In genomic region chr11:119152043-119152442, GRCh38 we compare ENCODE assay signal across 20 cellular contexts. TPM values are rescaled to one million over a fixed set of nuclear protein-coding genes. Genes with fewer than 3 reads are reported as not detected.
DNase-seq lines count a peak whose midpoint lies in the region; ATAC-seq, FAIRE-seq and TF ChIP-seq lines count a peak whose summit lies in the region.
"Had no signal": no experiment of that assay in that cellular context is flagged by ENCODE, and none has a peak within 500 bp of the region (broad histone marks: within the 10 kb centered on the region; RNA-seq: fewer than 3 reads in every experiment).

No MANE protein-coding gene starts in this region.

- TF ChIP-seq POLR2A in K562 (conservative IDR thresholded peaks at IDR 0.05) = no peak

- H4K8ac ChIP-seq in H9 (replicated peaks; ENCODE audit: insufficient read length, low read depth, low read length) = no peak overlapping the region

- no peak overlapping the region for H3K23ac ChIP-seq in H9 (ENCODE audit: insufficient read length, low read depth, low read length)

- BruUV-seq in K562 (replicated peaks; lab: Mats Ljungman, UMichigan) = no TSS peak

- peak; percentile 6 for FAIRE-seq in K562 (lab: Jason Lieb, UNC)
- FAIRE-seq: G401.6, GM12892, GM19239, H54 had no signal

- no peak overlapping the region for H4K91ac ChIP-seq in H9 (ENCODE audit: insufficient read length, low read depth, low read length)

- no peak overlapping the region for H4K5ac ChIP-seq in H9 (ENCODE audit: insufficient read length, low read depth, low read length)

- no peak overlapping the region for H3K56ac ChIP-seq in H9 (ENCODE audit: insufficient read length, low read depth, low read length)

- peaks cover 16% of the 10 kb centered on the region for H3K23me2 ChIP-seq in H9 (ENCODE audit: insufficient read length, low read depth, low read length, poor library complexity, severe bottlenecking)

- peak overlapping the region in 1 of 3 experiments; percentile 48; a peak in 1 of 7 replicates for H3K27ac Mint-ChIP-seq in H9
- H3K27ac Mint-ChIP-seq: CD4-positive, alpha-beta memory T cell; GM23338 had no signal

- TF ChIP-seq RAD21 in K562 (CRISPR knock-in tag; conservative IDR thresholded peaks at IDR 0.05 in 1 of 2, IDR thresholded peaks at IDR 0.05 in 1 of 2) = no peak

- WGBS in H9 (ENCODE audit: extremely low coverage, insufficient read length, low lambda C conversion rate) = no CpG with 5 or more reads among the region's 9 CpGs
- WGBS in K562 (ENCODE audit: insufficient coverage, low coverage, missing lambda C conversion rate) = 44% methylated on average over 8 of the region's 9 CpGs

- no peaks in the 10 kb centered on the region for H3K79me1 ChIP-seq in H9 (ENCODE audit: insufficient read depth, low read depth, low read length, poor library complexity, severe bottlenecking)

- H3K36me3 Mint-ChIP-seq in H9 (ENCODE audit: insufficient read depth in 1 of 3, low read depth in 3 of 3) = no peaks in the 10 kb centered on the region; a peak in 2 of 7 replicates
- H3K36me3 Mint-ChIP-seq: CD4-positive, alpha-beta memory T cell had no signal

- H3T11ph ChIP-seq in H9 (ENCODE audit: low read length) = no peak overlapping the region

- H3K4me1 Mint-ChIP-seq in H9 = peaks cover 19 to 29% of the 10 kb centered on the region in 2 experiments

- TF ChIP-seq EP300 in K562 (IDR thresholded peaks at IDR 0.05; ENCODE audit: low read length) = no peak

- H3K9me3 Mint-ChIP-seq in H9 = no peaks in the 10 kb centered on the region
- H3K9me3 Mint-ChIP-seq: CD4-positive, alpha-beta memory T cell; GM23338 had no signal

- DNase-seq in H9 (no peak), K562 (ENCODE audit: extremely low read depth in 1 of 4, low spot score in 3 of 4) (no peak), MM.1S (no peak)
- no peak for DNase-seq in activated naive CD4-positive, alpha-beta T cell treated with anti-CD3 and anti-CD28 coated beads, Interleukin-2, amount 50 U/mL, for 16 hours
- DNase-seq: C1 segment of cervical spinal cord; Caco-2; CD4-positive, alpha-beta memory T cell; DMS153; DND-41; HCEC 1CT had no signal

- no peak overlapping the region for H3K4me2 ChIP-seq in H9 (ENCODE audit: insufficient read depth, insufficient read length, low read length)
- no peak overlapping the region for H3K4me2 ChIP-seq in K562 (ENCODE audit: insufficient read depth, low read length)
- H3K4me2 ChIP-seq in MM.1S (ENCODE audit: low read depth, low read length) = no peak overlapping the region
- H3K4me2 ChIP-seq: GM23338 had no signal

- peaks cover 18% of the 10 kb centered on the region for H3K27me3 ChIP-seq in H9 (ENCODE audit: insufficient read depth, low read length)
- peaks cover 4 to 20% of the 10 kb centered on the region in 2 experiments; a peak in 4 of 5 replicates for H3K27me3 ChIP-seq in K562 (ENCODE audit: control insufficient read depth in 2 of 2, insufficient read depth in 2 of 2, low read length in 2 of 2)
- peaks cover 66% of the 10 kb centered on the region for H3K27me3 ChIP-seq in MM.1S (replicated peaks; ENCODE audit: insufficient read depth, low read length)

- TF ChIP-seq CTCF in H9 (conservative IDR thresholded peaks at IDR 0.05) (0 out of 3 replicates have a peak, but pooled peaks have one; percentile 6), HEK293 (tag by site-specific recombination; IDR thresholded peaks at IDR 0.05) (no peak), K562 (IDR thresholded peaks at IDR 0.05 in 2 of 3, conservative IDR thresholded peaks at IDR 0.05 in 1 of 3; ENCODE audit: insufficient read depth in 2 of 3, low read depth in 1 of 3, low read length in 3 of 3) (no peak), MM.1S (IDR thresholded peaks at IDR 0.05; ENCODE audit: low read length) (no peak)

- H3K18ac ChIP-seq in H9 (ENCODE audit: insufficient read length, low read depth, low read length) = no peak overlapping the region

- no peaks in the 10 kb centered on the region; the same call in 1 of the 2 replicates for H3K4me1 ChIP-seq in H9 (ENCODE audit: insufficient read depth, low read length)
- no peaks in the 10 kb centered on the region for H3K4me1 ChIP-seq in HEK293 (ENCODE audit: control insufficient read depth, insufficient read depth, low read length)
- peaks cover 19 to 36% of the 10 kb centered on the region in 2 experiments; a peak in 4 of 5 replicates for H3K4me1 ChIP-seq in K562 (replicated peaks in 1 of 2; ENCODE audit: control insufficient read depth in 2 of 2, insufficient read depth in 2 of 2, low read length in 2 of 2)
- peaks cover 7% of the 10 kb centered on the region for H3K4me1 ChIP-seq in MM.1S (ENCODE audit: low read length)

- no peak overlapping the region for H3K14ac ChIP-seq in H9 (ENCODE audit: insufficient read depth, low read length)

- no peak overlapping the region for H3K27ac ChIP-seq in H9 (ENCODE audit: insufficient read length, low read depth, low read length)
- H3K27ac ChIP-seq in HEK293 (ENCODE audit: extremely low read depth, low read depth, low read length) = no peak overlapping the region
- no peak overlapping the region for H3K27ac ChIP-seq in K562 (ENCODE audit: extremely low read depth, low read depth, low read length)
- H3K27ac ChIP-seq in MM.1S (ENCODE audit: low read length) = no peak overlapping the region

- no peak for ATAC-seq in K562
- no peak for ATAC-seq in HG02759 (IDR thresholded peaks at IDR 0.05; ENCODE audit: unreplicated experiment)
- ATAC-seq: GM23338 had no signal

- no peaks in the 10 kb centered on the region for H3K9me2 ChIP-seq in MM.1S (replicated peaks; ENCODE audit: insufficient read depth, low read length)

- no peaks in the 10 kb centered on the region for H3K9me3 ChIP-seq in H9 (ENCODE audit: control insufficient read depth, low read depth, low read length)
- no peaks in the 10 kb centered on the region for H3K9me3 ChIP-seq in HEK293 (ENCODE audit: control insufficient read depth, insufficient read depth, low read depth, low read length)
- no peaks in the 10 kb centered on the region for H3K9me3 ChIP-seq in K562 (replicated peaks; ENCODE audit: control insufficient read depth, insufficient read depth, low read depth, low read length)
- no peaks in the 10 kb centered on the region for H3K9me3 ChIP-seq in MM.1S (replicated peaks; ENCODE audit: insufficient read depth, low read length)
- H3K9me3 ChIP-seq: Caco-2 had no signal

- H3K4me3 Mint-ChIP-seq in H9 = no peak overlapping the region
- H3K4me3 Mint-ChIP-seq: GM23338 had no signal

- POLR2A ChIA-PET in HEK293 (lab: Yijun Ruan, JAX) (interaction anchor here (0.5 to 0.6 kb wide), 2 partner anchors 12 to 136 kb away, joined by 3 read pairs; no protein-coding TSS in a partner anchor), K562 (lab: Yijun Ruan, JAX) (interaction anchor here (0.5 to 1.1 kb wide), 5 partner anchors 11 to 367 kb away, joined by 3 to 4 read pairs (median 3); no protein-coding TSS in a partner anchor)

- no peaks in the 10 kb centered on the region for H4K20me1 ChIP-seq in H9 (ENCODE audit: control insufficient read depth, insufficient read depth, insufficient read length)
- no peaks in the 10 kb centered on the region; the same call in 1 of the 2 replicates for H4K20me1 ChIP-seq in K562 (replicated peaks; ENCODE audit: control insufficient read depth, insufficient read depth, low read length)
- H4K20me1 ChIP-seq in MM.1S (ENCODE audit: insufficient read depth, low read length) = no peaks in the 10 kb centered on the region

- H2BK15ac ChIP-seq in H9 (ENCODE audit: low read depth, low read length) = no peak overlapping the region

- no peak overlapping the region for H2BK5ac ChIP-seq in H9 (ENCODE audit: insufficient read length, low read length)

- no peaks in the 10 kb centered on the region for H3F3A ChIP-seq in MM.1S (ENCODE audit: insufficient read depth, low read length)

- no peak overlapping the region for H3K4ac ChIP-seq in H9 (ENCODE audit: low read depth, low read length)

- no peak overlapping the region for H2AK5ac ChIP-seq in H9 (ENCODE audit: insufficient read length, low read length)

- no peaks in the 10 kb centered on the region for H3K9me1 ChIP-seq in K562 (ENCODE audit: control insufficient read depth, insufficient read depth, low read length)

- no peaks in the 10 kb centered on the region for H3K79me2 ChIP-seq in H9 (ENCODE audit: insufficient read depth, low read length)
- no peaks in the 10 kb centered on the region for H3K79me2 ChIP-seq in K562 (ENCODE audit: control insufficient read depth, insufficient read depth, low read length)
- H3K79me2 ChIP-seq in MM.1S (ENCODE audit: low read length) = no peaks in the 10 kb centered on the region

- no peak overlapping the region for H2BK120ac ChIP-seq in H9 (ENCODE audit: low read depth, low read length, poor library complexity, severe bottlenecking)

- CTCF ChIA-PET in HEK293 (lab: Yijun Ruan, JAX) = interaction anchor here (0.6 to 2.9 kb wide), 5 partner anchors 12 to 43 kb away, joined by 3 to 10 read pairs (median 5); no protein-coding TSS in a partner anchor
- CTCF ChIA-PET in K562 (lab: Yijun Ruan, JAX; ENCODE audit: low intra/inter-chr PET ratio) = no interaction called here

- in situ Hi-C loops in K562 (cut with MboI) = no loop called here

- H3K4me3 ChIP-seq in HEK293 (ENCODE audit: low read depth, low read length) (no peak overlapping the region), K562 (no peak overlapping the region), MM.1S (ENCODE audit: low read length) (no peak overlapping the region)
- H3K4me3 ChIP-seq: GM23338 had no signal

- no peak overlapping the region for H2BK12ac ChIP-seq in H9 (ENCODE audit: insufficient read length, low read depth, low read length)

- no peak overlapping the region for H3K9ac ChIP-seq in H9 (ENCODE audit: extremely low read depth, insufficient read length, low read length)
- 0 out of 4 replicates have a peak overlapping the region, but pooled peaks of 1 of the 2 experiments have one; percentile 33 for H3K9ac ChIP-seq in K562 (ENCODE audit: insufficient read depth in 1 of 2, low read depth in 2 of 2, low read length in 2 of 2)
- H3K9ac ChIP-seq in MM.1S (ENCODE audit: low read length) = no peak overlapping the region

- peaks cover 70% of the 10 kb centered on the region for H3K27me3 Mint-ChIP-seq in H9 (ENCODE audit: low read depth)

- intact Hi-C loops in K562 (cut with micrococcal nuclease) = no loop called here

- no peak overlapping the region for H2BK20ac ChIP-seq in H9 (ENCODE audit: low read depth, low read length, poor library complexity, severe bottlenecking)

- H3K36me3 ChIP-seq in HEK293 (ENCODE audit: control insufficient read depth in 2 of 2, insufficient read depth in 1 of 2, low read length in 2 of 2) = peaks cover 0 to 17% of the 10 kb centered on the region in 2 experiments; a peak in 1 of 3 replicates
- H3K36me3 ChIP-seq in K562 (ENCODE audit: control insufficient read depth, insufficient read depth, low read length) = no peaks in the 10 kb centered on the region
- no peaks in the 10 kb centered on the region for H3K36me3 ChIP-seq in MM.1S (replicated peaks; ENCODE audit: insufficient read depth, low read length)

- H2AFZ ChIP-seq in H9 (ENCODE audit: low read length) = no peak overlapping the region
- no peak overlapping the region for H2AFZ ChIP-seq in K562 (ENCODE audit: low read depth, low read length)
- H2AFZ ChIP-seq in MM.1S (ENCODE audit: low read length) = no peak overlapping the region
- H2AFZ ChIP-seq: GM23338 had no signal

RNA-seq across cellular contexts. Expression of gene ABCG4, which starts 3.2 kb away (rescaled TPM):
- total RNA-seq in H9 (2021) (0.68 and 1.2 TPM in 2 replicates), K562 (2014; rRNA removed) (0.09 TPM in 1 of 2 replicates, not detected in the other), K562 (2014; rRNA removed; fragmentation: Illumina TruSeq; extraction: Trizol) (not detected in 2 replicates), K562 (2015; rRNA removed; fragmentation: Illumina TruSeq; extraction: Trizol) (not detected in 2 replicates), K562 (2021) (0.11 and 0.13 TPM in 2 replicates)
- total RNA-seq in K562 (2011; cell fraction: chromatin; rRNA removed; ENCODE audit: low replicate concordance) = 0.37 and 1.3 TPM in 2 replicates
- 0.13 and 0.50 TPM in 2 replicates for total RNA-seq in K562 (2011; cell fraction: nucleolus; rRNA removed)
- 0.66 and 0.99 TPM in 2 replicates for total RNA-seq in K562 (2011; cell fraction: nucleoplasm; rRNA removed)
- polyA plus RNA-seq in K562 (2011; rRNA removed) (0.04 and 0.08 TPM in 2 replicates), K562 (2014; fragmentation: Illumina TruSeq; extraction: Trizol) (0.07 and 0.11 TPM in 2 replicates), K562 (2014; fragmentation: Nextera tagmentation; extraction: Ambion mirVana) (not detected), K562 (2014; rRNA removed) (0.03 and 0.05 TPM in 2 replicates)
- 0.04 and 0.12 TPM in 2 replicates for polyA plus RNA-seq in K562 (2011; cell fraction: cytosol; rRNA removed)
- 0.59 and 0.63 TPM in 2 replicates for polyA plus RNA-seq in K562 (2011; cell fraction: nucleus; rRNA removed)
- 0.13 TPM in 1 of 2 replicates, not detected in the other for polyA plus RNA-seq in K562 (2012)
- 0.11 and 0.21 TPM in 2 replicates for polyA minus RNA-seq in K562 (2011; rRNA and poly(A)+ RNA removed)
- polyA minus RNA-seq in K562 (2011; cell fraction: cytosol; rRNA and poly(A)+ RNA removed) = not detected in 2 replicates
- polyA minus RNA-seq in K562 (2011; cell fraction: nucleus; rRNA and poly(A)+ RNA removed) = 0.33 and 0.54 TPM in 2 replicates
- total RNA-seq: A673 had no signal
- polyA plus RNA-seq: CD4-positive, alpha-beta memory T cell had no signal

RNA-seq across cellular contexts. Expression of gene NLRX1, which starts 16.5 kb away (rescaled TPM):
- total RNA-seq in H9 (2021) (17.2 and 18.2 TPM in 2 replicates), K562 (2014; rRNA removed) (1.3 and 1.4 TPM in 2 replicates), K562 (2014; rRNA removed; fragmentation: Illumina TruSeq; extraction: Trizol) (0.19 and 0.22 TPM in 2 replicates), K562 (2015; rRNA removed; fragmentation: Illumina TruSeq; extraction: Trizol) (0.34 and 0.69 TPM in 2 replicates), K562 (2021) (2.1 and 2.3 TPM in 2 replicates)
- 0.86 and 3.6 TPM in 2 replicates for total RNA-seq in K562 (2011; cell fraction: chromatin; rRNA removed; ENCODE audit: low replicate concordance)
- 1.8 and 3.5 TPM in 2 replicates for total RNA-seq in K562 (2011; cell fraction: nucleolus; rRNA removed)
- 1.1 and 1.3 TPM in 2 replicates for total RNA-seq in K562 (2011; cell fraction: nucleoplasm; rRNA removed)
- polyA plus RNA-seq in K562 (2011; rRNA removed) (0.55 and 1.4 TPM in 2 replicates), K562 (2014; fragmentation: Illumina TruSeq; extraction: Trizol) (0.49 and 1.1 TPM in 2 replicates), K562 (2014; fragmentation: Nextera tagmentation; extraction: Ambion mirVana) (under 1 TPM; 0.04 to 0.06 TPM), K562 (2014; rRNA removed) (1.1 and 2.1 TPM in 2 replicates)
- 0.81 and 4.1 TPM in 2 replicates for polyA plus RNA-seq in K562 (2011; cell fraction: cytosol; rRNA removed)
- 0.76 and 5.1 TPM in 2 replicates for polyA plus RNA-seq in K562 (2011; cell fraction: nucleus; rRNA removed)
- polyA plus RNA-seq in K562 (2012) = 1.0 and 2.3 TPM in 2 replicates
- polyA minus RNA-seq in K562 (2011; rRNA and poly(A)+ RNA removed) = 0.27 and 1.2 TPM in 2 replicates
- polyA minus RNA-seq in K562 (2011; cell fraction: cytosol; rRNA and poly(A)+ RNA removed) = 1.4 and 3.4 TPM in 2 replicates
- polyA minus RNA-seq in K562 (2011; cell fraction: nucleus; rRNA and poly(A)+ RNA removed) = 0.67 and 2.3 TPM in 2 replicates

RNA-seq across cellular contexts. Expression of gene HINFP, which starts 30.7 kb away (rescaled TPM):
- total RNA-seq in H9 (2021) = 42.1 and 42.4 TPM in 2 replicates
- total RNA-seq in K562 (2011; cell fraction: chromatin; rRNA removed; ENCODE audit: low replicate concordance) = 110 and 177 TPM in 2 replicates
- total RNA-seq in K562 (2011; cell fraction: nucleolus; rRNA removed) = 95.9 and 97.1 TPM in 2 replicates
- total RNA-seq in K562 (2011; cell fraction: nucleoplasm; rRNA removed) = 112 and 129 TPM in 2 replicates
- 15.1 and 17.0 TPM in 2 replicates for total RNA-seq in K562 (2014; rRNA removed)
- 14.5 and 15.8 TPM in 2 replicates for total RNA-seq in K562 (2014; rRNA removed; fragmentation: Illumina TruSeq; extraction: Trizol)
- total RNA-seq in K562 (2015; rRNA removed; fragmentation: Illumina TruSeq; extraction: Trizol) = 13.8 and 13.9 TPM in 2 replicates
- 23.5 and 24.6 TPM in 2 replicates for total RNA-seq in K562 (2021)
- polyA plus RNA-seq in K562 (2011; rRNA removed) = 29.4 and 41.9 TPM in 2 replicates
- 33.8 and 41.0 TPM in 2 replicates for polyA plus RNA-seq in K562 (2011; cell fraction: cytosol; rRNA removed)
- polyA plus RNA-seq in K562 (2011; cell fraction: nucleus; rRNA removed) = 89.9 and 99.2 TPM in 2 replicates
- polyA plus RNA-seq in K562 (2012) = 15.5 and 24.5 TPM in 2 replicates
- polyA plus RNA-seq in K562 (2014; fragmentation: Illumina TruSeq; extraction: Trizol) = 19.1 and 21.5 TPM in 2 replicates
- polyA plus RNA-seq in K562 (2014; fragmentation: Nextera tagmentation; extraction: Ambion mirVana) = 10 to 100 TPM; 22.5 to 34.1 TPM
- polyA plus RNA-seq in K562 (2014; rRNA removed) = 24.0 and 30.5 TPM in 2 replicates
- polyA minus RNA-seq in K562 (2011; rRNA and poly(A)+ RNA removed) = 32.2 and 33.0 TPM in 2 replicates
- polyA minus RNA-seq in K562 (2011; cell fraction: cytosol; rRNA and poly(A)+ RNA removed) = 8.2 and 17.7 TPM in 2 replicates
- polyA minus RNA-seq in K562 (2011; cell fraction: nucleus; rRNA and poly(A)+ RNA removed) = 28.0 and 41.1 TPM in 2 replicates

RNA-seq across cellular contexts. Expression of gene NHERF4, which starts 33.2 kb away (rescaled TPM):
- total RNA-seq in H9 (2021) (0.39 TPM in 1 of 2 replicates, not detected in the other), K562 (2014; rRNA removed) (not detected in 2 replicates), K562 (2014; rRNA removed; fragmentation: Illumina TruSeq; extraction: Trizol) (not detected in 2 replicates), K562 (2015; rRNA removed; fragmentation: Illumina TruSeq; extraction: Trizol) (not detected in 2 replicates), K562 (2021) (not detected in 2 replicates)
- not detected in 2 replicates for total RNA-seq in K562 (2011; cell fraction: chromatin; rRNA removed; ENCODE audit: low replicate concordance)
- not detected in 2 replicates for total RNA-seq in K562 (2011; cell fraction: nucleolus; rRNA removed)
- total RNA-seq in K562 (2011; cell fraction: nucleoplasm; rRNA removed) = not detected in 2 replicates
- polyA plus RNA-seq in K562 (2011; rRNA removed) (not detected in 2 replicates), K562 (2014; fragmentation: Illumina TruSeq; extraction: Trizol) (not detected in 2 replicates), K562 (2014; fragmentation: Nextera tagmentation; extraction: Ambion mirVana) (not detected), K562 (2014; rRNA removed) (not detected in 2 replicates)
- not detected in 2 replicates for polyA plus RNA-seq in K562 (2011; cell fraction: cytosol; rRNA removed)
- not detected in 2 replicates for polyA plus RNA-seq in K562 (2011; cell fraction: nucleus; rRNA removed)
- not detected in 2 replicates for polyA plus RNA-seq in K562 (2012)
- polyA minus RNA-seq in K562 (2011; rRNA and poly(A)+ RNA removed) = not detected in 2 replicates
- polyA minus RNA-seq in K562 (2011; cell fraction: cytosol; rRNA and poly(A)+ RNA removed) = not detected in 2 replicates
- polyA minus RNA-seq in K562 (2011; cell fraction: nucleus; rRNA and poly(A)+ RNA removed) = not detected in 2 replicates
- total RNA-seq: A172, A673, GM23338 had no signal
- polyA plus RNA-seq: BJ; CD4-positive, alpha-beta memory T cell had no signal

RNA-seq across cellular contexts. Expression of gene C2CD2L, which starts 44.9 kb away (rescaled TPM):
- total RNA-seq in H9 (2021) (5.5 and 5.6 TPM in 2 replicates), K562 (2014; rRNA removed) (16.9 and 23.8 TPM in 2 replicates), K562 (2014; rRNA removed; fragmentation: Illumina TruSeq; extraction: Trizol) (6.9 and 11.8 TPM in 2 replicates), K562 (2015; rRNA removed; fragmentation: Illumina TruSeq; extraction: Trizol) (14.8 and 15.6 TPM in 2 replicates), K562 (2021) (34.1 and 41.2 TPM in 2 replicates)
- 55.3 and 136 TPM in 2 replicates for total RNA-seq in K562 (2011; cell fraction: chromatin; rRNA removed; ENCODE audit: low replicate concordance)
- total RNA-seq in K562 (2011; cell fraction: nucleolus; rRNA removed) = 108 and 111 TPM in 2 replicates
- total RNA-seq in K562 (2011; cell fraction: nucleoplasm; rRNA removed) = 77.1 and 102 TPM in 2 replicates
- polyA plus RNA-seq in K562 (2011; rRNA removed) (10.8 and 19.6 TPM in 2 replicates), K562 (2014; fragmentation: Illumina TruSeq; extraction: Trizol) (29.7 and 34.7 TPM in 2 replicates), K562 (2014; fragmentation: Nextera tagmentation; extraction: Ambion mirVana) (1 to 10 TPM in 1 of 2 experiments, under 1 TPM in 1; 0.66 to 1.0 TPM), K562 (2014; rRNA removed) (22.4 and 25.7 TPM in 2 replicates)
- 13.0 and 21.3 TPM in 2 replicates for polyA plus RNA-seq in K562 (2011; cell fraction: cytosol; rRNA removed)
- 40.4 and 77.6 TPM in 2 replicates for polyA plus RNA-seq in K562 (2011; cell fraction: nucleus; rRNA removed)
- 20.0 and 49.0 TPM in 2 replicates for polyA plus RNA-seq in K562 (2012)
- polyA minus RNA-seq in K562 (2011; rRNA and poly(A)+ RNA removed) = 14.8 and 15.7 TPM in 2 replicates
- polyA minus RNA-seq in K562 (2011; cell fraction: cytosol; rRNA and poly(A)+ RNA removed) = 14.0 and 18.9 TPM in 2 replicates
- polyA minus RNA-seq in K562 (2011; cell fraction: nucleus; rRNA and poly(A)+ RNA removed) = 42.3 and 43.5 TPM in 2 replicates
